In genomic region chr16:58661199-58661830, GRCh38 we compare ENCODE assay signal across 1 cellular context.
TF ChIP-seq lines count a peak whose summit lies in the region.

No MANE protein-coding gene starts in this region.

TF ChIP-seq in K562, 482 proteins besides CTCF, POLR2A, EP300 and RAD21 (continued from another document and continues in another):
- TF ChIP-seq, protein P1, sequence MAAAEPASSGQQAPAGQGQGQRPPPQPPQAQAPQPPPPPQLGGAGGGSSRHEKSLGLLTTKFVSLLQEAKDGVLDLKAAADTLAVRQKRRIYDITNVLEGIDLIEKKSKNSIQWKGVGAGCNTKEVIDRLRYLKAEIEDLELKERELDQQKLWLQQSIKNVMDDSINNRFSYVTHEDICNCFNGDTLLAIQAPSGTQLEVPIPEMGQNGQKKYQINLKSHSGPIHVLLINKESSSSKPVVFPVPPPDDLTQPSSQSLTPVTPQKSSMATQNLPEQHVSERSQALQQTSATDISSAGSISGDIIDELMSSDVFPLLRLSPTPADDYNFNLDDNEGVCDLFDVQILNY (CRISPR knock-in tag; IDR thresholded peaks at IDR 0.05): no peak
- TF ChIP-seq ATF7 (IDR thresholded peaks at IDR 0.05): 0 out of 2 replicates have a peak, but pooled peaks have one; percentile 27
- no peak for TF ChIP-seq SIN3B (IDR thresholded peaks at IDR 0.05; ENCODE audit: low read depth)
- TF ChIP-seq FOSL1 (tag; conservative IDR thresholded peaks at IDR 0.05): peak; percentile 60
- TF ChIP-seq DIDO1 (tag; IDR thresholded peaks at IDR 0.05; ENCODE audit: low read depth): no peak
- no peak for TF ChIP-seq KLF1 (tag; IDR thresholded peaks at IDR 0.05)
- TF ChIP-seq RCOR1 (IDR thresholded peaks at IDR 0.05; ENCODE audit: borderline replicate concordance in 1 of 2, low read depth in 2 of 2, low read length in 2 of 2): no peak
- no peak for TF ChIP-seq ZNF354B (CRISPR knock-in tag; IDR thresholded peaks at IDR 0.05)
- no peak for TF ChIP-seq GTF2E2 (tag; IDR thresholded peaks at IDR 0.05)
- TF ChIP-seq TCFL5 (CRISPR knock-in tag; conservative IDR thresholded peaks at IDR 0.05): no peak
- no peak for TF ChIP-seq TARDBP (IDR thresholded peaks at IDR 0.05)
- no peak for TF ChIP-seq PHB (CRISPR knock-in tag; IDR thresholded peaks at IDR 0.05)
- 0 out of 2 replicates have a peak, but pooled peaks have one; percentile 3 for TF ChIP-seq CREM (IDR thresholded peaks at IDR 0.05; ENCODE audit: low read depth)
- TF ChIP-seq STAG1 (CRISPR knock-in tag; IDR thresholded peaks at IDR 0.05; ENCODE audit: borderline replicate concordance): peak; percentile 45; the same call in 1 of the 2 replicates
- peak in 1 of 3 experiments; percentile 28 for TF ChIP-seq YY1 (IDR thresholded peaks at IDR 0.05; ENCODE audit: borderline replicate concordance in 1 of 3, control insufficient read depth in 1 of 3, extremely low read depth in 1 of 3, insufficient read depth in 3 of 3, insufficient read length in 1 of 3, insufficient replicate concordance in 2 of 3, low read depth in 1 of 3, low read length in 2 of 3)
- TF ChIP-seq, protein P2, sequence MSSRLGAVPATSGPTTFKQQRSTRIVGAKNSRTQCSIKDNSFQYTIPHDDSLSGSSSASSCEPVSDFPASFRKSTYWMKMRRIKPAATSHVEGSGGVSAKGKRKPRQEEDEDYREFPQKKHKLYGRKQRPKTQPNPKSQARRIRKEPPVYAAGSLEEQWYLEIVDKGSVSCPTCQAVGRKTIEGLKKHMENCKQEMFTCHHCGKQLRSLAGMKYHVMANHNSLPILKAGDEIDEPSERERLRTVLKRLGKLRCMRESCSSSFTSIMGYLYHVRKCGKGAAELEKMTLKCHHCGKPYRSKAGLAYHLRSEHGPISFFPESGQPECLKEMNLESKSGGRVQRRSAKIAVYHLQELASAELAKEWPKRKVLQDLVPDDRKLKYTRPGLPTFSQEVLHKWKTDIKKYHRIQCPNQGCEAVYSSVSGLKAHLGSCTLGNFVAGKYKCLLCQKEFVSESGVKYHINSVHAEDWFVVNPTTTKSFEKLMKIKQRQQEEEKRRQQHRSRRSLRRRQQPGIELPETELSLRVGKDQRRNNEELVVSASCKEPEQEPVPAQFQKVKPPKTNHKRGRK (tag; IDR thresholded peaks at IDR 0.05): no peak
- peak; percentile 71 for TF ChIP-seq SMC3 (conservative IDR thresholded peaks at IDR 0.05; ENCODE audit: insufficient read depth, low read depth, low read length)
- TF ChIP-seq ZNF780A (CRISPR knock-in tag; IDR thresholded peaks at IDR 0.05): no peak
- TF ChIP-seq ELF4 (CRISPR knock-in tag; IDR thresholded peaks at IDR 0.05): no peak
- TF ChIP-seq TCF15 (CRISPR knock-in tag; IDR thresholded peaks at IDR 0.05): no peak
- no peak for TF ChIP-seq ZNF398 (CRISPR knock-in tag; IDR thresholded peaks at IDR 0.05)
- TF ChIP-seq KDM1A (IDR thresholded peaks at IDR 0.05): no peak
- no peak for TF ChIP-seq KAT7 (CRISPR knock-in tag; IDR thresholded peaks at IDR 0.05; ENCODE audit: borderline replicate concordance)
- no peak for TF ChIP-seq ZNF436 (CRISPR knock-in tag; IDR thresholded peaks at IDR 0.05)
- TF ChIP-seq ZNF133 (CRISPR knock-in tag; IDR thresholded peaks at IDR 0.05): no peak
- TF ChIP-seq, protein P3, sequence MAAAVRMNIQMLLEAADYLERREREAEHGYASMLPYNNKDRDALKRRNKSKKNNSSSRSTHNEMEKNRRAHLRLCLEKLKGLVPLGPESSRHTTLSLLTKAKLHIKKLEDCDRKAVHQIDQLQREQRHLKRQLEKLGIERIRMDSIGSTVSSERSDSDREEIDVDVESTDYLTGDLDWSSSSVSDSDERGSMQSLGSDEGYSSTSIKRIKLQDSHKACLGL (CRISPR knock-in tag; IDR thresholded peaks at IDR 0.05; ENCODE audit: borderline replicate concordance, poor library complexity, severe bottlenecking): no peak
- no peak for TF ChIP-seq ZNF324 (CRISPR knock-in tag; IDR thresholded peaks at IDR 0.05)
- TF ChIP-seq ZNF280B (CRISPR knock-in tag; IDR thresholded peaks at IDR 0.05): no peak
- no peak for TF ChIP-seq ZNF699 (CRISPR knock-in tag; IDR thresholded peaks at IDR 0.05; ENCODE audit: insufficient replicate concordance)
- TF ChIP-seq ZNF407 (IDR thresholded peaks at IDR 0.05; ENCODE audit: low read depth): no peak
- peak; percentile 67; the same call in 1 of the 2 replicates for TF ChIP-seq JUND (IDR thresholded peaks at IDR 0.05; ENCODE audit: borderline replicate concordance, low read depth, low read length)
- TF ChIP-seq JUND (tag; IDR thresholded peaks at IDR 0.05; ENCODE audit: borderline replicate concordance, low read depth, low read length): peak; percentile 62; the same call in 1 of the 3 replicates
- no peak for TF ChIP-seq ATF1 (CRISPR knock-in tag; IDR thresholded peaks at IDR 0.05)
- TF ChIP-seq ATF1 (tag; IDR thresholded peaks at IDR 0.05): 0 out of 2 replicates have a peak, but pooled peaks have one; percentile 19
- no peak for TF ChIP-seq ZNF584 (CRISPR knock-in tag; IDR thresholded peaks at IDR 0.05; ENCODE audit: low read depth)
- TF ChIP-seq EP400 (IDR thresholded peaks at IDR 0.05): no peak
- TF ChIP-seq, protein P4, sequence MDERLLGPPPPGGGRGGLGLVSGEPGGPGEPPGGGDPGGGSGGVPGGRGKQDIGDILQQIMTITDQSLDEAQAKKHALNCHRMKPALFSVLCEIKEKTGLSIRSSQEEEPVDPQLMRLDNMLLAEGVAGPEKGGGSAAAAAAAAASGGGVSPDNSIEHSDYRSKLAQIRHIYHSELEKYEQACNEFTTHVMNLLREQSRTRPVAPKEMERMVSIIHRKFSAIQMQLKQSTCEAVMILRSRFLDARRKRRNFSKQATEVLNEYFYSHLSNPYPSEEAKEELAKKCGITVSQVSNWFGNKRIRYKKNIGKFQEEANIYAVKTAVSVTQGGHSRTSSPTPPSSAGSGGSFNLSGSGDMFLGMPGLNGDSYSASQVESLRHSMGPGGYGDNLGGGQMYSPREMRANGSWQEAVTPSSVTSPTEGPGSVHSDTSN (CRISPR knock-in tag; IDR thresholded peaks at IDR 0.05; ENCODE audit: low read depth): peak; percentile 21; the same call in 1 of the 2 replicates
- TF ChIP-seq, protein P4 (tag; conservative IDR thresholded peaks at IDR 0.05; ENCODE audit: low read depth): peak; percentile 36
- TF ChIP-seq, protein P5, sequence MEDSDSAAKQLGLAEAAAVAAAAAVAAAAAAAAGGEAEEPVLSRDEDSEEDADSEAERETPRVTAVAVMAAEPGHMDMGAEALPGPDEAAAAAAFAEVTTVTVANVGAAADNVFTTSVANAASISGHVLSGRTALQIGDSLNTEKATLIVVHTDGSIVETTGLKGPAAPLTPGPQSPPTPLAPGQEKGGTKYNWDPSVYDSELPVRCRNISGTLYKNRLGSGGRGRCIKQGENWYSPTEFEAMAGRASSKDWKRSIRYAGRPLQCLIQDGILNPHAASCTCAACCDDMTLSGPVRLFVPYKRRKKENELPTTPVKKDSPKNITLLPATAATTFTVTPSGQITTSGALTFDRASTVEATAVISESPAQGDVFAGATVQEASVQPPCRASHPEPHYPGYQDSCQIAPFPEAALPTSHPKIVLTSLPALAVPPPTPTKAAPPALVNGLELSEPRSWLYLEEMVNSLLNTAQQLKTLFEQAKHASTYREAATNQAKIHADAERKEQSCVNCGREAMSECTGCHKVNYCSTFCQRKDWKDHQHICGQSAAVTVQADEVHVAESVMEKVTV (CRISPR knock-in tag; IDR thresholded peaks at IDR 0.05): peak; percentile 78
- no peak for TF ChIP-seq BRD4 (IDR thresholded peaks at IDR 0.05)
